Comparison of ENCODE assay signal across 18 cellular contexts in genomic region chr5:14332038-14332631, GRCh38.
DNase-seq lines count a peak whose midpoint lies in the region; ATAC-seq and TF ChIP-seq lines count a peak whose summit lies in the region.
"Had no signal": no experiment of that assay in that cellular context is flagged by ENCODE, and none has a peak within 500 bp of the region (broad histone marks: within the 10 kb centered on the region; RNA-seq: fewer than 3 reads in every experiment).

No MANE protein-coding gene starts in this region.

- TF ChIP-seq CTCF in natural killer cell (IDR thresholded peaks at IDR 0.05) = no peak

- intact Hi-C loops in natural killer cell (cut with micrococcal nuclease) = no loop called here
- intact Hi-C loops in dendritic cell treated with granulocyte-macrophage colony-stimulating factor and Interleukin-4, amounts not matched to agents 40 ng/mL and 50 ng/mL, for 4 days (cut with micrococcal nuclease) = no loop called here

- no peak overlapping the region for H3K27ac Mint-ChIP-seq in natural killer cell
- no peak overlapping the region for H3K27ac Mint-ChIP-seq in natural killer cell treated with Interleukin-12 subunit alpha and Interleukin-12 subunit beta and Interleukin-15 and Interleukin-18, amount 100 ng/mL, for 72 hours
- peak overlapping the region; percentile 80 for H3K27ac Mint-ChIP-seq in dendritic cell treated with granulocyte-macrophage colony-stimulating factor and Interleukin-4, amounts not matched to agents 40 ng/mL and 50 ng/mL, for 4 days
- H3K27ac Mint-ChIP-seq: CD4-positive, alpha-beta memory T cell had no signal

- peaks cover 19 to 21% of the 10 kb centered on the region in 2 donors for H3K4me1 Mint-ChIP-seq in natural killer cell
- peaks cover 10 to 14% of the 10 kb centered on the region in 2 donors for H3K4me1 Mint-ChIP-seq in natural killer cell treated with Interleukin-12 subunit alpha and Interleukin-12 subunit beta and Interleukin-15 and Interleukin-18, amount 100 ng/mL, for 72 hours (ENCODE audit: low read depth in 2 of 2)
- H3K4me1 Mint-ChIP-seq in dendritic cell treated with granulocyte-macrophage colony-stimulating factor and Interleukin-4, amounts not matched to agents 40 ng/mL and 50 ng/mL, for 4 days (ENCODE audit: low read depth) = peaks cover 59% of the 10 kb centered on the region

- no peaks in the 10 kb centered on the region for H3K27me3 Mint-ChIP-seq in natural killer cell (ENCODE audit: low read depth in 2 of 2)
- H3K27me3 Mint-ChIP-seq in natural killer cell treated with Interleukin-12 subunit alpha and Interleukin-12 subunit beta and Interleukin-15 and Interleukin-18, amount 100 ng/mL, for 72 hours = no peaks in the 10 kb centered on the region
- H3K27me3 Mint-ChIP-seq in dendritic cell treated with granulocyte-macrophage colony-stimulating factor and Interleukin-4, amounts not matched to agents 40 ng/mL and 50 ng/mL, for 4 days = no peaks in the 10 kb centered on the region

- in situ Hi-C loops in G401 (cut with HindIII; ENCODE audit: low sequenced_read_pairs) = no loop called here

- peak overlapping the region; percentile 13 for H3K4me3 Mint-ChIP-seq in natural killer cell
- no peak overlapping the region for H3K4me3 Mint-ChIP-seq in natural killer cell treated with Interleukin-12 subunit alpha and Interleukin-12 subunit beta and Interleukin-15 and Interleukin-18, amount 100 ng/mL, for 72 hours
- H3K4me3 Mint-ChIP-seq in dendritic cell treated with granulocyte-macrophage colony-stimulating factor and Interleukin-4, amounts not matched to agents 40 ng/mL and 50 ng/mL, for 4 days = peak overlapping the region; percentile 40

- no peaks in the 10 kb centered on the region for H3K9me3 Mint-ChIP-seq in natural killer cell
- H3K9me3 Mint-ChIP-seq in natural killer cell treated with Interleukin-12 subunit alpha and Interleukin-12 subunit beta and Interleukin-15 and Interleukin-18, amount 100 ng/mL, for 72 hours = no peaks in the 10 kb centered on the region
- no peaks in the 10 kb centered on the region for H3K9me3 Mint-ChIP-seq in dendritic cell treated with granulocyte-macrophage colony-stimulating factor and Interleukin-4, amounts not matched to agents 40 ng/mL and 50 ng/mL, for 4 days

- no peaks in the 10 kb centered on the region for H3K36me3 Mint-ChIP-seq in natural killer cell
- no peaks in the 10 kb centered on the region for H3K36me3 Mint-ChIP-seq in natural killer cell treated with Interleukin-12 subunit alpha and Interleukin-12 subunit beta and Interleukin-15 and Interleukin-18, amount 100 ng/mL, for 72 hours
- H3K36me3 Mint-ChIP-seq in dendritic cell treated with granulocyte-macrophage colony-stimulating factor and Interleukin-4, amounts not matched to agents 40 ng/mL and 50 ng/mL, for 4 days (ENCODE audit: low read depth) = peaks cover 44% of the 10 kb centered on the region
- H3K36me3 Mint-ChIP-seq: CD4-positive, alpha-beta memory T cell had no signal

- no peak for ATAC-seq in natural killer cell
- no peak for ATAC-seq in natural killer cell treated with Interleukin-12 subunit alpha and Interleukin-12 subunit beta and Interleukin-15 and Interleukin-18, amount 100 ng/mL, for 72 hours
- ATAC-seq: HCT116 had no signal

- DNase-seq in natural killer cell (no peak), G401 (ENCODE audit: low spot score) (peak; percentile 31), putamen (ENCODE audit: low spot score) (peak; percentile 50), germinal center (ENCODE audit: low spot score) (no peak), NCI-H524 (lab: John Stamatoyannopoulos, UW) (no peak), SIG-M5 treated with dmso at 0.1 percent for 504 hours (lab: John Stamatoyannopoulos, UW; ENCODE audit: unreplicated experiment) (no peak)
- no peak for DNase-seq in natural killer cell treated with Interleukin-12 subunit alpha and Interleukin-12 subunit beta and Interleukin-15 and Interleukin-18, amount 100 ng/mL, for 72 hours (ENCODE audit: low spot score)
- DNase-seq: ACHN; Calu3; CD4-positive, alpha-beta memory T cell; GOT3; NCI-H187; NCI-H446; NCI-H748 treated with DMSO at 0.1 percent for 48 hours; SHP77; SK-N-SH had no signal

Comparison
In these comparisons a context has a peak if more than half of its experiments do, and no peak if none do; other contexts are left out.
1. DNase-seq: peak in G401 (single experiment) and putamen (single experiment); none in natural killer cell (single experiment), natural killer cell treated with Interleukin-12 subunit alpha and Interleukin-12 subunit beta and Interleukin-15 and Interleukin-18, amount 100 ng/mL, for 72 hours (single experiment), germinal center (single experiment), NCI-H524 (0 of 2) and SIG-M5 treated with dmso at 0.1 percent for 504 hours (single experiment).